In the genomic region with DNA sequence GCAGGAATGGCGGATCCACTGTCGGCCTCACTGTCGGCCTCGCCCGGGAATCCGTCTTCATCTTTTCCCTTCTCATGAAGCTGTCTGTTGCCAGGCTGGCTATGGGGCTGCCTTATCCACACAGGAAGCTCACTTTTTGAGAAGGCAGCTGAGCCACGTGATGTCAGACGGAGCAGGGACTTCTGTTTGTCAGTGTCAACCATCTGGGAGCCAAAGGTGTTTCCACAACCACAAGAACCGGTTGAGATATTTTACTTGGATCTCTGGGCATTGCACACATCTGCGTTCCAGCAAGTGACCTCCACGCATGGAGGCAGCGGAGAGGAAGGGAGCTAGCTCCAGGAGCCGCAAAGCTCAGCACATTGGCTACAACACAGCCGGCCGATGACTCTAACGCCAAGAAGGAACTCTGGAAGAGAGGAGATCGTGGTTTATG, we compare ENCODE assay signal across 1 cellular context.
TF ChIP-seq lines count a peak whose summit lies in the region.

No MANE protein-coding gene starts in this region.

TF ChIP-seq in IMR-90, 13 proteins besides CTCF, POLR2A, EP300 and RAD21:
- TF ChIP-seq MAZ (IDR thresholded peaks at IDR 0.05; ENCODE audit: borderline replicate concordance, low read depth, low read length) (no peak), NFE2L2 (IDR thresholded peaks at IDR 0.05; ENCODE audit: low read depth, low read length) (no peak), FOS (IDR thresholded peaks at IDR 0.05; ENCODE audit: low read depth, low read length) (no peak), RCOR1 (IDR thresholded peaks at IDR 0.05; ENCODE audit: insufficient replicate concordance, low read length) (no peak), MAFK (IDR thresholded peaks at IDR 0.05; ENCODE audit: low read depth, low read length) (no peak), MXI1 (IDR thresholded peaks at IDR 0.05; ENCODE audit: borderline replicate concordance, low read depth, low read length) (no peak), RFX5 (IDR thresholded peaks at IDR 0.05; ENCODE audit: low read depth, low read length) (no peak), SMC3 (IDR thresholded peaks at IDR 0.05; ENCODE audit: low read depth, low read length) (no peak), CHD1 (IDR thresholded peaks at IDR 0.05; ENCODE audit: low read depth, low read length) (no peak), BHLHE40 (IDR thresholded peaks at IDR 0.05; ENCODE audit: low read depth, low read length) (no peak)
- TF ChIP-seq, protein P1, sequence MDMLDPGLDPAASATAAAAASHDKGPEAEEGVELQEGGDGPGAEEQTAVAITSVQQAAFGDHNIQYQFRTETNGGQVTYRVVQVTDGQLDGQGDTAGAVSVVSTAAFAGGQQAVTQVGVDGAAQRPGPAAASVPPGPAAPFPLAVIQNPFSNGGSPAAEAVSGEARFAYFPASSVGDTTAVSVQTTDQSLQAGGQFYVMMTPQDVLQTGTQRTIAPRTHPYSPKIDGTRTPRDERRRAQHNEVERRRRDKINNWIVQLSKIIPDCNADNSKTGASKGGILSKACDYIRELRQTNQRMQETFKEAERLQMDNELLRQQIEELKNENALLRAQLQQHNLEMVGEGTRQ (IDR thresholded peaks at IDR 0.05; ENCODE audit: low read depth, low read length), result no peak
- TF ChIP-seq, protein P2, sequence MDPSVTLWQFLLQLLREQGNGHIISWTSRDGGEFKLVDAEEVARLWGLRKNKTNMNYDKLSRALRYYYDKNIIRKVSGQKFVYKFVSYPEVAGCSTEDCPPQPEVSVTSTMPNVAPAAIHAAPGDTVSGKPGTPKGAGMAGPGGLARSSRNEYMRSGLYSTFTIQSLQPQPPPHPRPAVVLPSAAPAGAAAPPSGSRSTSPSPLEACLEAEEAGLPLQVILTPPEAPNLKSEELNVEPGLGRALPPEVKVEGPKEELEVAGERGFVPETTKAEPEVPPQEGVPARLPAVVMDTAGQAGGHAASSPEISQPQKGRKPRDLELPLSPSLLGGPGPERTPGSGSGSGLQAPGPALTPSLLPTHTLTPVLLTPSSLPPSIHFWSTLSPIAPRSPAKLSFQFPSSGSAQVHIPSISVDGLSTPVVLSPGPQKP (IDR thresholded peaks at IDR 0.05; ENCODE audit: borderline replicate concordance, low read depth, low read length), result no peak
TF ChIP-seq in IMR-90: peak in this region for 0.
